Comparison of ENCODE assay signal across 1 cellular context in the genomic region with DNA sequence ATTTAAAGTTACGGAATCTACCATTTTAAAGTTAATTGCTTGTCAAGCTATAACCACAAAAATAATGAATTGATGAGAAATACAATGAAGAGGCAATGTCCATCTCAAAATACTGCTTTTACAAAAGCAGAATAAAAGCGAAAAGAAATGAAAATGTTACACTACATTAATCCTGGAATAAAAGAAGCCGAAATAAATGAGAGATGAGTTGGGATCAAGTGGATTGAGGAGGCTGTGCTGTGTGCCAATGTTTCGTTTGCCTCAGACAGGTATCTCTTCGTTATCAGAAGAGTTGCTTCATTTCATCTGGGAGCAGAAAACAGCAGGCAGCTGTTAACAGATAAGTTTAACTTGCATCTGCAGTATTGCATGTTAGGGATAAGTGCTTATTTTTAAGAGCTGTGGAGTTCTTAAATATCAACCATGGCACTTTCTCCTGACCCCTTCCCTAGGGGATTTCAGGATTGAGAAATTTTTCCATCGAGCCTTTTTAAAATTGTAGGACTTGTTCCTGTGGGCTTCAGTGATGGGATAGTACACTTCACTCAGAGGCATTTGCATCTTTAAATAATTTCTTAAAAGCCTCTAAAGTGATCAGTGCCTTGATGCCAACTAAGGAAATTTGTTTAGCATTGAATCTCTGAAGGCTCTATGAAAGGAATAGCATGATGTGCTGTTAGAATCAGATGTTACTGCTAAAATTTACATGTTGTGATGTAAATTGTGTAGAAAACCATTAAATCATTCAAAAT.
TF ChIP-seq lines count a peak whose summit lies in the region.

No MANE protein-coding gene starts in this region.

TF ChIP-seq in SK-N-SH, 30 proteins besides CTCF, POLR2A, EP300 and RAD21:
- TF ChIP-seq, protein P1, sequence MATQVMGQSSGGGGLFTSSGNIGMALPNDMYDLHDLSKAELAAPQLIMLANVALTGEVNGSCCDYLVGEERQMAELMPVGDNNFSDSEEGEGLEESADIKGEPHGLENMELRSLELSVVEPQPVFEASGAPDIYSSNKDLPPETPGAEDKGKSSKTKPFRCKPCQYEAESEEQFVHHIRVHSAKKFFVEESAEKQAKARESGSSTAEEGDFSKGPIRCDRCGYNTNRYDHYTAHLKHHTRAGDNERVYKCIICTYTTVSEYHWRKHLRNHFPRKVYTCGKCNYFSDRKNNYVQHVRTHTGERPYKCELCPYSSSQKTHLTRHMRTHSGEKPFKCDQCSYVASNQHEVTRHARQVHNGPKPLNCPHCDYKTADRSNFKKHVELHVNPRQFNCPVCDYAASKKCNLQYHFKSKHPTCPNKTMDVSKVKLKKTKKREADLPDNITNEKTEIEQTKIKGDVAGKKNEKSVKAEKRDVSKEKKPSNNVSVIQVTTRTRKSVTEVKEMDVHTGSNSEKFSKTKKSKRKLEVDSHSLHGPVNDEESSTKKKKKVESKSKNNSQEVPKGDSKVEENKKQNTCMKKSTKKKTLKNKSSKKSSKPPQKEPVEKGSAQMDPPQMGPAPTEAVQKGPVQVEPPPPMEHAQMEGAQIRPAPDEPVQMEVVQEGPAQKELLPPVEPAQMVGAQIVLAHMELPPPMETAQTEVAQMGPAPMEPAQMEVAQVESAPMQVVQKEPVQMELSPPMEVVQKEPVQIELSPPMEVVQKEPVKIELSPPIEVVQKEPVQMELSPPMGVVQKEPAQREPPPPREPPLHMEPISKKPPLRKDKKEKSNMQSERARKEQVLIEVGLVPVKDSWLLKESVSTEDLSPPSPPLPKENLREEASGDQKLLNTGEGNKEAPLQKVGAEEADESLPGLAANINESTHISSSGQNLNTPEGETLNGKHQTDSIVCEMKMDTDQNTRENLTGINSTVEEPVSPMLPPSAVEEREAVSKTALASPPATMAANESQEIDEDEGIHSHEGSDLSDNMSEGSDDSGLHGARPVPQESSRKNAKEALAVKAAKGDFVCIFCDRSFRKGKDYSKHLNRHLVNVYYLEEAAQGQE (IDR thresholded peaks at IDR 0.05; ENCODE audit: low read depth, low read length) = peak; percentile 40
- TF ChIP-seq CHD2 (IDR thresholded peaks at IDR 0.05; ENCODE audit: low read length, partially characterized antibody) (no peak), RCOR1 (IDR thresholded peaks at IDR 0.05; ENCODE audit: low read length) (no peak), SIN3A (IDR thresholded peaks at IDR 0.05; ENCODE audit: borderline replicate concordance, low read depth, low read length) (peak; percentile 86; the same call in 1 of the 2 replicates), MXI1 (IDR thresholded peaks at IDR 0.05; ENCODE audit: low read depth, low read length) (peak; percentile 53; the same call in 1 of the 2 replicates), POLR2AphosphoS5 (IDR thresholded peaks at IDR 0.05; ENCODE audit: low read depth, low read length) (peak; percentile 85)
- TF ChIP-seq, protein P2, sequence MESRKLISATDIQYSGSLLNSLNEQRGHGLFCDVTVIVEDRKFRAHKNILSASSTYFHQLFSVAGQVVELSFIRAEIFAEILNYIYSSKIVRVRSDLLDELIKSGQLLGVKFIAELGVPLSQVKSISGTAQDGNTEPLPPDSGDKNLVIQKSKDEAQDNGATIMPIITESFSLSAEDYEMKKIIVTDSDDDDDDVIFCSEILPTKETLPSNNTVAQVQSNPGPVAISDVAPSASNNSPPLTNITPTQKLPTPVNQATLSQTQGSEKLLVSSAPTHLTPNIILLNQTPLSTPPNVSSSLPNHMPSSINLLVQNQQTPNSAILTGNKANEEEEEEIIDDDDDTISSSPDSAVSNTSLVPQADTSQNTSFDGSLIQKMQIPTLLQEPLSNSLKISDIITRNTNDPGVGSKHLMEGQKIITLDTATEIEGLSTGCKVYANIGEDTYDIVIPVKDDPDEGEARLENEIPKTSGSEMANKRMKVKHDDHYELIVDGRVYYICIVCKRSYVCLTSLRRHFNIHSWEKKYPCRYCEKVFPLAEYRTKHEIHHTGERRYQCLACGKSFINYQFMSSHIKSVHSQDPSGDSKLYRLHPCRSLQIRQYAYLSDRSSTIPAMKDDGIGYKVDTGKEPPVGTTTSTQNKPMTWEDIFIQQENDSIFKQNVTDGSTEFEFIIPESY (IDR thresholded peaks at IDR 0.05; ENCODE audit: borderline replicate concordance, low read depth) = 0 out of 2 replicates have a peak, but pooled peaks have one; percentile 29
